25 cellular contexts compared by ENCODE assay signal in genomic region chr3:9688961-9689360, GRCh38. TPM values are rescaled to one million over a fixed set of nuclear protein-coding genes. Genes with fewer than 3 reads are reported as not detected.
DNase-seq lines count a peak whose midpoint lies in the region; ATAC-seq, FAIRE-seq and TF ChIP-seq lines count a peak whose summit lies in the region.
"Had no signal": no experiment of that assay in that cellular context is flagged by ENCODE, and none has a peak within 500 bp of the region (broad histone marks: within the 10 kb centered on the region; RNA-seq: fewer than 3 reads in every experiment).

No MANE protein-coding gene starts in this region.

- H3K27ac ChIP-seq in kidney (ENCODE audit: low read depth in 2 of 2, low read length in 2 of 2) = no peak overlapping the region
- no peak overlapping the region for H3K27ac ChIP-seq in spleen
- no peak overlapping the region for H3K27ac ChIP-seq in RWPE1
- H3K27ac ChIP-seq: 22Rv1, BLaER1, C4-2B, GM23248 had no signal

- H3K9ac ChIP-seq in kidney (ENCODE audit: low read length in 2 of 2) = no peak overlapping the region
- H3K9ac ChIP-seq: BLaER1, GM23248 had no signal

- CTCF ChIA-PET in activated naive CD4-positive, alpha-beta T cell treated with anti-CD3 and anti-CD28 coated beads, Interleukin-2, amount 10 ng/mL, durations not matched to agents 7 days and 5 days (lab: Charles Lee) = interaction anchor here (1.5 kb wide), 1 partner anchor 336 kb away, joined by 3 read pairs; no protein-coding TSS in a partner anchor
- CTCF ChIA-PET in activated naive CD4-positive, alpha-beta T cell treated with anti-CD3 and anti-CD28 coated beads for 36 hours (lab: Charles Lee) = no interaction called here
- CTCF ChIA-PET in RWPE1 (lab: Yijun Ruan, JAX) = no interaction called here

- H3K4me1 ChIP-seq in kidney (ENCODE audit: control insufficient read depth in 1 of 2, insufficient read depth in 1 of 2, low read depth in 1 of 2, low read length in 2 of 2) (no peaks in the 10 kb centered on the region), spleen (peaks cover 0 to 17% (median 2%) of the 10 kb centered on the region in 6 donors)
- H3K4me1 ChIP-seq: Caco-2 had no signal

- TF ChIP-seq CTCF in kidney (IDR thresholded peaks at IDR 0.05; ENCODE audit: borderline replicate concordance, extremely low read depth, insufficient read depth) (no peak), spleen (IDR thresholded peaks at IDR 0.05 in 8 of 11, conservative IDR thresholded peaks at IDR 0.05 in 3 of 11) (no peak), RWPE1 (conservative IDR thresholded peaks at IDR 0.05; ENCODE audit: low read depth) (no peak)

- FAIRE-seq in kidney (lab: Jason Lieb, UNC) = no peak
- FAIRE-seq: A204.1, G401.6, GM12892, GM19239, H1 had no signal

- DNase-seq in activated naive CD4-positive, alpha-beta T cell treated with anti-CD3 and anti-CD28 coated beads, Interleukin-2, amount 10 ng/mL, durations not matched to agents 7 days and 5 days = no peak
- no peak for DNase-seq in activated naive CD4-positive, alpha-beta T cell treated with anti-CD3 and anti-CD28 coated beads for 36 hours
- DNase-seq in effector memory CD8-positive, alpha-beta T cell = no peak
- DNase-seq in kidney = peak; percentile 53
- DNase-seq in spleen = peak; percentile 54
- DNase-seq in stimulated activated CD8-positive, alpha-beta memory T cell treated with anti-CD3 and anti-CD28 coated beads, Interleukin-4, amount 100 ng/mL, for 48 hours = no peak
- DNase-seq in RWPE1 (ENCODE audit: low spot score) = no peak
- no peak for DNase-seq in NCI-H526 (lab: John Stamatoyannopoulos, UW)
- DNase-seq: Caco-2; CD4-positive, CD25-positive, alpha-beta regulatory T cell; CD8-positive, alpha-beta T cell; DMS153; DND-41; GM23248; HCEC 1CT had no signal

- H3K9me3 ChIP-seq in kidney (ENCODE audit: control insufficient read depth in 1 of 2, low read length in 2 of 2) = no peaks in the 10 kb centered on the region
- no peaks in the 10 kb centered on the region for H3K9me3 ChIP-seq in spleen
- H3K9me3 ChIP-seq: BLaER1, Caco-2 had no signal

- POLR2A ChIA-PET in RWPE1 (lab: Yijun Ruan, JAX; ENCODE audit: low non-redundant PET) = no interaction called here

- peak overlapping the region; percentile 19 for H3K27ac Mint-ChIP-seq in activated naive CD4-positive, alpha-beta T cell treated with anti-CD3 and anti-CD28 coated beads, Interleukin-2, amount 10 ng/mL, durations not matched to agents 7 days and 5 days
- no peak overlapping the region for H3K27ac Mint-ChIP-seq in activated naive CD4-positive, alpha-beta T cell treated with anti-CD3 and anti-CD28 coated beads for 36 hours
- peak overlapping the region; percentile 32 to 44 for H3K27ac Mint-ChIP-seq in effector memory CD8-positive, alpha-beta T cell
- H3K27ac Mint-ChIP-seq: CD4-positive, CD25-positive, alpha-beta regulatory T cell; CD8-positive, alpha-beta T cell had no signal

- peaks cover 52% of the 10 kb centered on the region for H3K36me3 Mint-ChIP-seq in activated naive CD4-positive, alpha-beta T cell treated with anti-CD3 and anti-CD28 coated beads, Interleukin-2, amount 10 ng/mL, durations not matched to agents 7 days and 5 days
- H3K36me3 Mint-ChIP-seq in activated naive CD4-positive, alpha-beta T cell treated with anti-CD3 and anti-CD28 coated beads for 36 hours (ENCODE audit: low read depth) = peaks cover 35% of the 10 kb centered on the region
- H3K36me3 Mint-ChIP-seq in effector memory CD8-positive, alpha-beta T cell (ENCODE audit: insufficient read depth) = peaks cover 56% of the 10 kb centered on the region

- TF ChIP-seq POLR2A in spleen (IDR thresholded peaks at IDR 0.05) = no peak

- H3K4me3 Mint-ChIP-seq in activated naive CD4-positive, alpha-beta T cell treated with anti-CD3 and anti-CD28 coated beads, Interleukin-2, amount 10 ng/mL, durations not matched to agents 7 days and 5 days = no peak overlapping the region
- no peak overlapping the region for H3K4me3 Mint-ChIP-seq in activated naive CD4-positive, alpha-beta T cell treated with anti-CD3 and anti-CD28 coated beads for 36 hours
- no peak overlapping the region for H3K4me3 Mint-ChIP-seq in effector memory CD8-positive, alpha-beta T cell
- H3K4me3 Mint-ChIP-seq: B cell; CD4-positive, CD25-positive, alpha-beta regulatory T cell; CD8-positive, alpha-beta T cell had no signal

- no peaks in the 10 kb centered on the region for H3K27me3 Mint-ChIP-seq in activated naive CD4-positive, alpha-beta T cell treated with anti-CD3 and anti-CD28 coated beads, Interleukin-2, amount 10 ng/mL, durations not matched to agents 7 days and 5 days
- no peaks in the 10 kb centered on the region for H3K27me3 Mint-ChIP-seq in activated naive CD4-positive, alpha-beta T cell treated with anti-CD3 and anti-CD28 coated beads for 36 hours (ENCODE audit: low read depth)
- no peaks in the 10 kb centered on the region for H3K27me3 Mint-ChIP-seq in effector memory CD8-positive, alpha-beta T cell
- H3K27me3 Mint-ChIP-seq: B cell; CD4-positive, CD25-positive, alpha-beta regulatory T cell had no signal

- H3K36me3 ChIP-seq in kidney (ENCODE audit: control insufficient read depth in 1 of 2, insufficient read depth in 2 of 2, low read length in 2 of 2) (peaks cover 77 to 89% of the 10 kb centered on the region in 2 donors), spleen (peaks cover 12 to 100% (median 100%) of the 10 kb centered on the region in 6 donors)

- no peak for ATAC-seq in effector memory CD8-positive, alpha-beta T cell (replicated peaks)
- ATAC-seq: CD8-positive, alpha-beta T cell had no signal

- intact Hi-C loops in activated naive CD4-positive, alpha-beta T cell treated with anti-CD3 and anti-CD28 coated beads for 36 hours (cut with micrococcal nuclease) = no loop called here
- intact Hi-C loops in kidney (cut with DNase I) = no loop called here
- intact Hi-C loops in spleen (cut with DNase I; ENCODE audit: low total_unique reads) = no loop called here

- no peak overlapping the region for H3K4me3 ChIP-seq in kidney (ENCODE audit: low read length in 2 of 2)
- no peak overlapping the region for H3K4me3 ChIP-seq in spleen
- H3K4me3 ChIP-seq: BLaER1, GM23248 had no signal

- no peaks in the 10 kb centered on the region for H3K27me3 ChIP-seq in spleen (replicated peaks in 1 of 7)
- H3K27me3 ChIP-seq: BLaER1 had no signal

- 91 to 98% (median 95%) methylated on average over 5 of the region's 5 CpGs for WGBS in spleen, 5 donors

- H3K4me1 Mint-ChIP-seq in activated naive CD4-positive, alpha-beta T cell treated with anti-CD3 and anti-CD28 coated beads, Interleukin-2, amount 10 ng/mL, durations not matched to agents 7 days and 5 days = no peaks in the 10 kb centered on the region
- H3K4me1 Mint-ChIP-seq in activated naive CD4-positive, alpha-beta T cell treated with anti-CD3 and anti-CD28 coated beads for 36 hours (ENCODE audit: low read depth) = no peaks in the 10 kb centered on the region
- peaks cover 1 to 10% of the 10 kb centered on the region in 2 donors for H3K4me1 Mint-ChIP-seq in effector memory CD8-positive, alpha-beta T cell (ENCODE audit: low read depth in 2 of 2)
- H3K4me1 Mint-ChIP-seq: CD4-positive, CD25-positive, alpha-beta regulatory T cell had no signal

- H3K9me3 Mint-ChIP-seq in activated naive CD4-positive, alpha-beta T cell treated with anti-CD3 and anti-CD28 coated beads, Interleukin-2, amount 10 ng/mL, durations not matched to agents 7 days and 5 days = no peaks in the 10 kb centered on the region
- no peaks in the 10 kb centered on the region for H3K9me3 Mint-ChIP-seq in activated naive CD4-positive, alpha-beta T cell treated with anti-CD3 and anti-CD28 coated beads for 36 hours
- no peaks in the 10 kb centered on the region for H3K9me3 Mint-ChIP-seq in effector memory CD8-positive, alpha-beta T cell
- H3K9me3 Mint-ChIP-seq: CD4-positive, CD25-positive, alpha-beta regulatory T cell; CD8-positive, alpha-beta T cell had no signal

RNA-seq across cellular contexts. Expression of gene CPNE9, which starts 14.7 kb away (rescaled TPM):
- not detected for total RNA-seq in activated naive CD4-positive, alpha-beta T cell treated with anti-CD3 and anti-CD28 coated beads for 36 hours
- total RNA-seq in kidney = 0.16 TPM
- polyA plus RNA-seq in kidney (ENCODE audit: insufficient read depth, low read depth, low replicate concordance) = 0.19 TPM
- total RNA-seq in spleen = under 1 TPM in 1 of 7 donors, not detected in 6; 0.63 TPM
- under 1 TPM; 0.15 to 0.22 (median 0.17) TPM for polyA plus RNA-seq in spleen
- total RNA-seq: Caco-2; CD4-positive, CD25-positive, alpha-beta regulatory T cell; GM23248 had no signal
- polyA plus RNA-seq: AG04450; CD4-positive, CD25-positive, alpha-beta regulatory T cell; GM23248 had no signal

RNA-seq across cellular contexts. Expression of gene MTMR14, which starts 39.7 kb away (rescaled TPM):
- total RNA-seq in activated naive CD4-positive, alpha-beta T cell treated with anti-CD3 and anti-CD28 coated beads for 36 hours = 10 to 100 TPM; 30.8 to 33.6 TPM
- total RNA-seq in kidney (44.5 TPM), spleen (10 to 100 TPM; 55.2 to 84.6 (median 67.2) TPM)
- polyA plus RNA-seq in kidney (ENCODE audit: insufficient read depth, low read depth, low replicate concordance) (28.0 TPM), spleen (10 to 100 TPM; 43.5 to 47.8 (median 45.1) TPM)

RNA-seq across cellular contexts. Expression of gene BRPF1, which starts 42.6 kb away (rescaled TPM):
- 10 to 100 TPM; 16.8 to 19.4 TPM for total RNA-seq in activated naive CD4-positive, alpha-beta T cell treated with anti-CD3 and anti-CD28 coated beads for 36 hours
- 22.4 TPM for total RNA-seq in kidney
- 6.2 TPM for polyA plus RNA-seq in kidney (ENCODE audit: insufficient read depth, low read depth, low replicate concordance)
- total RNA-seq in spleen = 10 to 100 TPM; 24.9 to 31.9 (median 27.0) TPM
- 1 to 10 TPM; 5.5 to 9.3 (median 6.4) TPM for polyA plus RNA-seq in spleen

Comparison
In these comparisons a context has a peak if more than half of its experiments do, and no peak if none do; other contexts are left out.
1. DNase-seq: peak in kidney (single experiment) and spleen (single experiment); none in activated naive CD4-positive, alpha-beta T cell treated with anti-CD3 and anti-CD28 coated beads, Interleukin-2, amount 10 ng/mL, durations not matched to agents 7 days and 5 days (single experiment), activated naive CD4-positive, alpha-beta T cell treated with anti-CD3 and anti-CD28 coated beads for 36 hours (single experiment), effector memory CD8-positive, alpha-beta T cell (0 of 3), stimulated activated CD8-positive, alpha-beta memory T cell treated with anti-CD3 and anti-CD28 coated beads, Interleukin-4, amount 100 ng/mL, for 48 hours (single experiment), RWPE1 (single experiment) and NCI-H526 (0 of 2).